13 cellular contexts compared by ENCODE assay signal in genomic region chr3:190385835-190386688, GRCh38. TPM values are rescaled to one million over a fixed set of nuclear protein-coding genes. Genes with fewer than 3 reads are reported as not detected.
DNase-seq lines count a peak whose midpoint lies in the region; ATAC-seq and TF ChIP-seq lines count a peak whose summit lies in the region.
"Had no signal": no experiment of that assay in that cellular context is flagged by ENCODE, and none has a peak within 500 bp of the region (broad histone marks: within the 10 kb centered on the region; RNA-seq: fewer than 3 reads in every experiment).

No MANE protein-coding gene starts in this region.

- intact Hi-C loops in MCF 10A (cut with micrococcal nuclease): no loop called here
- intact Hi-C loops in breast epithelium (cut with DNase I; ENCODE audit: low total_unique reads): no loop called here
- intact Hi-C loops in aorta (cut with DNase I): no loop called here

- H3K27me3 Mint-ChIP-seq in MCF 10A (ENCODE audit: insufficient read depth, unreplicated experiment): no peaks in the 10 kb centered on the region
- H3K27me3 Mint-ChIP-seq: activated B cell treated with CpG ODN at 0.5 μM for 24 hours had no signal

- H3K4me1 ChIP-seq in breast epithelium (no peaks in the 10 kb centered on the region), foreskin keratinocyte (peaks cover 28% of the 10 kb centered on the region), aorta (ENCODE audit: control insufficient read depth in 1 of 2, insufficient read depth in 2 of 2, low read length in 2 of 2) (no peaks in the 10 kb centered on the region)
- H3K4me1 ChIP-seq: body of pancreas, right lobe of liver had no signal

- 66 to 74% methylated on average over 8 of the region's 8 CpGs for WGBS in aorta, 2 donors

- CTCF ChIA-PET in MCF 10A (lab: Yijun Ruan, JAX): interaction anchor here (0.6 to 2.6 kb wide), 8 partner anchors 38 to 427 kb away, joined by 3 to 12 read pairs (median 3); partner anchors contain the start of gene CLDN1

- peaks cover 38% of the 10 kb centered on the region for H3K4me1 Mint-ChIP-seq in MCF 10A (ENCODE audit: insufficient read depth, unreplicated experiment)
- H3K4me1 Mint-ChIP-seq: activated B cell treated with CpG ODN at 0.5 μM for 24 hours had no signal

- H3K4me3 ChIP-seq in breast epithelium: no peak overlapping the region
- no peak overlapping the region for H3K4me3 ChIP-seq in aorta (ENCODE audit: low read length in 2 of 2)
- H3K4me3 ChIP-seq: BLaER1, body of pancreas, right lobe of liver had no signal

- H3K9me3 ChIP-seq in breast epithelium: no peaks in the 10 kb centered on the region
- H3K9me3 ChIP-seq in aorta (ENCODE audit: control insufficient read depth, low read length): no peaks in the 10 kb centered on the region
- H3K9me3 ChIP-seq: BLaER1, body of pancreas, right lobe of liver had no signal

- H3K36me3 ChIP-seq in breast epithelium (no peaks in the 10 kb centered on the region), aorta (ENCODE audit: control insufficient read depth in 1 of 2, insufficient read depth in 2 of 2, low read length in 1 of 2) (no peaks in the 10 kb centered on the region)
- H3K36me3 ChIP-seq: BLaER1, right lobe of liver had no signal

- DNase-seq in MCF 10A (ENCODE audit: unreplicated experiment): peak; percentile 97
- no peak for DNase-seq in breast epithelium (ENCODE audit: low spot score in 2 of 2)
- DNase-seq in SW 1271 (lab: John Stamatoyannopoulos, UW): peak; percentile 80 to 92
- peak; percentile 79 to 94 for DNase-seq in foreskin keratinocyte
- no peak for DNase-seq in aorta
- no peak for DNase-seq in NCI-H526 treated with DMSO at 0.1 percent for 48 hours (lab: John Stamatoyannopoulos, UW)
- DNase-seq: activated B cell treated with CpG ODN at 0.5 μM for 24 hours; body of pancreas; right lobe of liver; stimulated activated naive CD4-positive, alpha-beta T cell treated with Interleukin-2 at 50 U/mL for 16 hours had no signal

- no peaks in the 10 kb centered on the region for H3K9me3 Mint-ChIP-seq in MCF 10A (ENCODE audit: unreplicated experiment)
- H3K9me3 Mint-ChIP-seq: activated B cell treated with CpG ODN at 0.5 μM for 24 hours had no signal

- H3K27ac ChIP-seq in breast epithelium (no peak overlapping the region), foreskin keratinocyte (peak overlapping the region; percentile 68), aorta (ENCODE audit: low read depth in 1 of 2, low read length in 2 of 2) (no peak overlapping the region)
- H3K27ac ChIP-seq: BLaER1, body of pancreas, right lobe of liver had no signal

- TF ChIP-seq POLR2A in breast epithelium (IDR thresholded peaks at IDR 0.05): no peak

- TSS peak; percentile 98 for BruUV-seq in MCF 10A (replicated peaks; lab: Mats Ljungman, UMichigan)

- POLR2A ChIA-PET in MCF 10A (lab: Yijun Ruan, JAX): interaction anchor here (0.6 to 2.4 kb wide), 19 partner anchors 8 to 422 kb away, joined by 3 to 13 read pairs (median 4); partner anchors contain the start of genes CLDN1 and IL1RAP

- ATAC-seq in foreskin keratinocyte: peak; percentile 91
- ATAC-seq in aorta (ENCODE audit: low FRiP score): peak; percentile 46
- no peak for ATAC-seq in GM18867 (IDR thresholded peaks at IDR 0.05; ENCODE audit: unreplicated experiment)
- no peak for ATAC-seq in HG03342 (IDR thresholded peaks at IDR 0.05; ENCODE audit: unreplicated experiment)
- ATAC-seq: body of pancreas had no signal

- TF ChIP-seq CTCF in MCF 10A (IDR thresholded peaks at IDR 0.05; ENCODE audit: unreplicated experiment) (no peak), breast epithelium (IDR thresholded peaks at IDR 0.05) (no peak), foreskin keratinocyte (conservative IDR thresholded peaks at IDR 0.05) (no peak)

- peak overlapping the region; percentile 50 for H3K4me3 Mint-ChIP-seq in MCF 10A (ENCODE audit: unreplicated experiment)
- H3K4me3 Mint-ChIP-seq: activated B cell treated with CpG ODN at 0.5 μM for 24 hours had no signal

- H3K36me3 Mint-ChIP-seq in MCF 10A (ENCODE audit: insufficient read depth, unreplicated experiment): no peaks in the 10 kb centered on the region

- H3K27me3 ChIP-seq in breast epithelium (no peaks in the 10 kb centered on the region), foreskin keratinocyte (no peaks in the 10 kb centered on the region), aorta (ENCODE audit: control insufficient read depth in 1 of 2, insufficient read depth in 2 of 2, low read length in 1 of 2) (no peaks in the 10 kb centered on the region)
- H3K27me3 ChIP-seq: BLaER1, body of pancreas, right lobe of liver had no signal

- peak overlapping the region; percentile 95 for H3K27ac Mint-ChIP-seq in MCF 10A (ENCODE audit: low read depth, unreplicated experiment)
- H3K27ac Mint-ChIP-seq: activated B cell treated with CpG ODN at 0.5 μM for 24 hours had no signal

RNA-seq across cellular contexts. Expression of gene CLDN16, which starts 1.9 kb away (rescaled TPM):
- total RNA-seq in MCF 10A (2022) (0.23 TPM in 1 of 2 replicates, not detected in the other), breast epithelium (under 1 TPM in 1 of 3 donors, not detected in 2; 0.29 TPM), foreskin keratinocyte (0.04 TPM in 1 of 2 replicates, not detected in the other), aorta (not detected)
- polyA plus RNA-seq in foreskin keratinocyte (not detected in 2 replicates), aorta (not detected)
- total RNA-seq: activated B cell treated with CpG ODN at 0.5 μM for 24 hours had no signal

Comparison
In these comparisons a context has a peak if more than half of its experiments do, and no peak if none do; other contexts are left out.
1. DNase-seq: peak in MCF 10A (single experiment), SW 1271 (2 of 2) and foreskin keratinocyte (2 of 2); none in breast epithelium (0 of 2), aorta (0 of 2) and NCI-H526 treated with DMSO at 0.1 percent for 48 hours (single experiment).
2. ATAC-seq: peak in foreskin keratinocyte (single experiment) and aorta (single experiment); none in GM18867 (single experiment) and HG03342 (single experiment).